ENCODE assay signal across 8 cellular contexts in genomic region chr2:131154071-131154531, GRCh38. TPM values are rescaled to one million over a fixed set of nuclear protein-coding genes. Genes with fewer than 3 reads are reported as not detected.
DNase-seq lines count a peak whose midpoint lies in the region; ATAC-seq and TF ChIP-seq lines count a peak whose summit lies in the region.

No MANE protein-coding gene starts in this region.

- H3K79me2 ChIP-seq in DND-41 (ENCODE audit: insufficient read depth, low read length) (no peaks in the 10 kb centered on the region), OCI-LY1 (ENCODE audit: insufficient read depth, low read length) (no peaks in the 10 kb centered on the region)

- H2AFZ ChIP-seq in DND-41 (ENCODE audit: low read depth, low read length) (no peak overlapping the region), OCI-LY1 (ENCODE audit: low read length) (no peak overlapping the region)

- no peaks in the 10 kb centered on the region for H3K27me3 Mint-ChIP-seq in neural crest cell (ENCODE audit: low read depth)

- TF ChIP-seq EP300 in esophagus muscularis mucosa (IDR thresholded peaks at IDR 0.05) = no peak

- peak; percentile 89 for ATAC-seq in DND-41 (ENCODE audit: insufficient read depth, low read depth)
- ATAC-seq in GM21515 (IDR thresholded peaks at IDR 0.05; ENCODE audit: unreplicated experiment) = peak; percentile 88

- peaks cover 4% of the 10 kb centered on the region for H3K36me3 Mint-ChIP-seq in neural crest cell (ENCODE audit: low read depth)

- H3K27ac Mint-ChIP-seq in neural crest cell (ENCODE audit: unreplicated experiment) = peak overlapping the region; percentile 86

- no peak overlapping the region for H3K27ac ChIP-seq in DND-41 (ENCODE audit: low read length)
- no peak overlapping the region for H3K27ac ChIP-seq in OCI-LY1 (ENCODE audit: low read depth, low read length, poor library complexity, severe bottlenecking)
- no peak overlapping the region for H3K27ac ChIP-seq in esophagus muscularis mucosa (replicated peaks in 1 of 4)
- H3K27ac ChIP-seq in substantia nigra (ENCODE audit: low read depth, low read length, poor library complexity, severe bottlenecking) = no peak overlapping the region

- H3K4me3 ChIP-seq in DND-41 (ENCODE audit: low read depth in 1 of 2, low read length in 2 of 2) (no peak overlapping the region), OCI-LY1 (ENCODE audit: low read depth, low read length, poor library complexity, severe bottlenecking) (no peak overlapping the region), esophagus muscularis mucosa (no peak overlapping the region)

- no peak overlapping the region for H3K4me2 ChIP-seq in DND-41 (ENCODE audit: insufficient read depth, low read length)
- H3K4me2 ChIP-seq in OCI-LY1 (ENCODE audit: low read length) = no peak overlapping the region

- no peaks in the 10 kb centered on the region for H3F3A ChIP-seq in OCI-LY1 (ENCODE audit: insufficient read depth, low read length)

- no peak overlapping the region for H3K4me3 Mint-ChIP-seq in neural crest cell

- no peaks in the 10 kb centered on the region for H3K9me2 ChIP-seq in OCI-LY1 (ENCODE audit: low read depth, low read length)

- H3K9me3 Mint-ChIP-seq in neural crest cell = no peaks in the 10 kb centered on the region

- H3K27me3 ChIP-seq in DND-41 (ENCODE audit: insufficient read depth, low read length, poor library complexity) = no peaks in the 10 kb centered on the region
- H3K27me3 ChIP-seq in OCI-LY1 (ENCODE audit: insufficient read depth, low read length) = no peaks in the 10 kb centered on the region
- H3K27me3 ChIP-seq in esophagus muscularis mucosa = no peaks in the 10 kb centered on the region

- TF ChIP-seq CTCF in DND-41 (IDR thresholded peaks at IDR 0.05; ENCODE audit: borderline replicate concordance, extremely low read depth, low read length, poor library complexity, severe bottlenecking) (peak; percentile 97), OCI-LY1 (IDR thresholded peaks at IDR 0.05; ENCODE audit: low read length) (peak; percentile 95), esophagus muscularis mucosa (IDR thresholded peaks at IDR 0.05) (peak; percentile 75 to 88 (median 76)), neural crest cell (conservative IDR thresholded peaks at IDR 0.05) (peak; percentile 89)

- no peaks in the 10 kb centered on the region for H3K9me3 ChIP-seq in DND-41 (ENCODE audit: insufficient read depth, low read length, severe bottlenecking)
- no peaks in the 10 kb centered on the region for H3K9me3 ChIP-seq in OCI-LY1 (ENCODE audit: low read length)
- H3K9me3 ChIP-seq in esophagus muscularis mucosa = no peaks in the 10 kb centered on the region

- peaks cover 7% of the 10 kb centered on the region; the same call in 1 of the 2 replicates for H3K4me1 ChIP-seq in DND-41 (ENCODE audit: insufficient read depth, low read length)
- H3K4me1 ChIP-seq in OCI-LY1 (ENCODE audit: insufficient read depth, low read length, severe bottlenecking) = peaks cover 8% of the 10 kb centered on the region
- peaks cover 0 to 8% (median 5%) of the 10 kb centered on the region in 4 donors for H3K4me1 ChIP-seq in esophagus muscularis mucosa

- H3K36me3 ChIP-seq in DND-41 (ENCODE audit: insufficient read depth, low read length) (peaks cover 14% of the 10 kb centered on the region; the same call in 1 of the 2 replicates), OCI-LY1 (ENCODE audit: insufficient read depth, low read length) (peaks cover 16% of the 10 kb centered on the region), esophagus muscularis mucosa (peaks cover 4 to 25% (median 20%) of the 10 kb centered on the region in 4 donors)

- TF ChIP-seq POLR2A in esophagus muscularis mucosa (IDR thresholded peaks at IDR 0.05; ENCODE audit: low read depth) = no peak

- H3K4me1 Mint-ChIP-seq in neural crest cell = peaks cover 5% of the 10 kb centered on the region

- intact Hi-C loops in esophagus muscularis mucosa (cut with DNase I) = loop anchor here (10.0 kb wide), 1 partner anchor 521 kb away; no protein-coding TSS in a partner anchor

- H3K9ac ChIP-seq in DND-41 (ENCODE audit: low read depth, low read length) (no peak overlapping the region), OCI-LY1 (ENCODE audit: low read length) (no peak overlapping the region)

- peak; percentile 74 for DNase-seq in DND-41
- DNase-seq in HS-5 (ENCODE audit: low read depth) = peak; percentile 24
- peak; percentile 82 for DNase-seq in activated T-cell treated with anti-CD3 and anti-CD28 coated beads for 24 hours (ENCODE audit: low read depth)
- no peak for DNase-seq in esophagus muscularis mucosa (ENCODE audit: extremely low spot score)
- DNase-seq in neural crest cell (ENCODE audit: low read depth, low spot score) = peak; percentile 61
- DNase-seq in substantia nigra (lab: John Stamatoyannopoulos, UW) = peak in 34 of 49 donors; percentile 4 to 68 (median 34)

- WGBS in esophagus muscularis mucosa = 69% methylated on average over 6 of the region's 10 CpGs

- H4K20me1 ChIP-seq in DND-41 (ENCODE audit: insufficient read depth, low read length) (no peaks in the 10 kb centered on the region), OCI-LY1 (ENCODE audit: insufficient read depth, low read length) (no peaks in the 10 kb centered on the region)

RNA-seq across cellular contexts. Expression of gene PLEKHB2, which starts 49.0 kb away (rescaled TPM):
- total RNA-seq in esophagus muscularis mucosa (10 to 100 TPM; 40.4 to 52.9 (median 44.7) TPM), neural crest cell (44.6 and 44.9 TPM in 2 replicates)

RNA-seq across cellular contexts. Expression of gene POTEE, which starts 55.2 kb away (rescaled TPM):
- not detected for total RNA-seq in esophagus muscularis mucosa
- 1.0 and 1.1 TPM in 2 replicates for total RNA-seq in neural crest cell
